ENCODE assay signal across 1 cellular context in genomic region chr1:9183441-9183840, GRCh38.
TF ChIP-seq lines count a peak whose summit lies in the region.

No MANE protein-coding gene starts in this region.

TF ChIP-seq in HCT116, 20 proteins besides CTCF, POLR2A, EP300 and RAD21 (continued from another document):
- TF ChIP-seq, protein P1, sequence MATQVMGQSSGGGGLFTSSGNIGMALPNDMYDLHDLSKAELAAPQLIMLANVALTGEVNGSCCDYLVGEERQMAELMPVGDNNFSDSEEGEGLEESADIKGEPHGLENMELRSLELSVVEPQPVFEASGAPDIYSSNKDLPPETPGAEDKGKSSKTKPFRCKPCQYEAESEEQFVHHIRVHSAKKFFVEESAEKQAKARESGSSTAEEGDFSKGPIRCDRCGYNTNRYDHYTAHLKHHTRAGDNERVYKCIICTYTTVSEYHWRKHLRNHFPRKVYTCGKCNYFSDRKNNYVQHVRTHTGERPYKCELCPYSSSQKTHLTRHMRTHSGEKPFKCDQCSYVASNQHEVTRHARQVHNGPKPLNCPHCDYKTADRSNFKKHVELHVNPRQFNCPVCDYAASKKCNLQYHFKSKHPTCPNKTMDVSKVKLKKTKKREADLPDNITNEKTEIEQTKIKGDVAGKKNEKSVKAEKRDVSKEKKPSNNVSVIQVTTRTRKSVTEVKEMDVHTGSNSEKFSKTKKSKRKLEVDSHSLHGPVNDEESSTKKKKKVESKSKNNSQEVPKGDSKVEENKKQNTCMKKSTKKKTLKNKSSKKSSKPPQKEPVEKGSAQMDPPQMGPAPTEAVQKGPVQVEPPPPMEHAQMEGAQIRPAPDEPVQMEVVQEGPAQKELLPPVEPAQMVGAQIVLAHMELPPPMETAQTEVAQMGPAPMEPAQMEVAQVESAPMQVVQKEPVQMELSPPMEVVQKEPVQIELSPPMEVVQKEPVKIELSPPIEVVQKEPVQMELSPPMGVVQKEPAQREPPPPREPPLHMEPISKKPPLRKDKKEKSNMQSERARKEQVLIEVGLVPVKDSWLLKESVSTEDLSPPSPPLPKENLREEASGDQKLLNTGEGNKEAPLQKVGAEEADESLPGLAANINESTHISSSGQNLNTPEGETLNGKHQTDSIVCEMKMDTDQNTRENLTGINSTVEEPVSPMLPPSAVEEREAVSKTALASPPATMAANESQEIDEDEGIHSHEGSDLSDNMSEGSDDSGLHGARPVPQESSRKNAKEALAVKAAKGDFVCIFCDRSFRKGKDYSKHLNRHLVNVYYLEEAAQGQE (IDR thresholded peaks at IDR 0.05; ENCODE audit: low read depth): no peak
- TF ChIP-seq, protein P2, sequence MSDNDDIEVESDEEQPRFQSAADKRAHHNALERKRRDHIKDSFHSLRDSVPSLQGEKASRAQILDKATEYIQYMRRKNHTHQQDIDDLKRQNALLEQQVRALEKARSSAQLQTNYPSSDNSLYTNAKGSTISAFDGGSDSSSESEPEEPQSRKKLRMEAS (IDR thresholded peaks at IDR 0.05): no peak
- TF ChIP-seq FOSL1 (IDR thresholded peaks at IDR 0.05; ENCODE audit: low read depth) (no peak), SP1 (IDR thresholded peaks at IDR 0.05; ENCODE audit: low read depth) (no peak), POLR2AphosphoS5 (IDR thresholded peaks at IDR 0.05; ENCODE audit: low read depth, low read length) (no peak)
TF ChIP-seq in HCT116: peak in this region for 0.
